Comparison of ENCODE assay signal across 8 cellular contexts in the genomic region with DNA sequence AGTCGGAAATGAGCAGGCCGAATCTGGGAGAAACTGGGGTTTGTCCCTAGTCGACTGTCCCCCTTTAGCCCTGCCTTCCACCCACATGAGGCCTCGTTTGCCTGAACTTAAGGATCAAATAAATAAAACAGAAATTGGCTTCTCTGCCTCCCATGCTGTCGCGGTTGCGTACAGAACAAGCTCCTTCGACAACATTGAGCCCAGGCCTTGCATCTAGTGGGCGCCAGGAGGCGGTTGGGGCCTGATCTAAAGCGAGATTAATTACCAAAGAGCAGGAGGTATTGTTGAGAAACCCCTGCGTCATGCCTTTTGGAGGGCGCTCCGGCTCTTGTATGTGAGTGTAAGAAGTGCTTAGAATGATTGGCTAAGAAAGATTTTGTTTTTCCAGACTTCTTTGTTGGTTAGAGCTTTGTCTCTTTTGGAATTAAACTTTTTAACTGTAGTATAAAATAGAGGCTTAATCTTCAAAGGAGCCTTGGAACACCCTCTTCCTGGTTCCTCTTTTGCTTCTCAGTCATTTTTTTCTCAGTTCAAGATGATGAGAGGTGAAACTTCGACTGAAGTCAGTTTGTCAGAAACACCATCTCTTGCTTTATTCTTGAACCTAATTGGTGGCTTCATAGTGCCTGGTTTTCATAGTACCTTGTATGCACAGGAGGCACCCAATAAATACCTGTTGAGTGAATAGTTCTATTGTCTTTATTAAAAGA. TPM values are rescaled to one million over a fixed set of nuclear protein-coding genes. Genes with fewer than 3 reads are reported as not detected.
A peak's percentile ranks its signal among the peaks of the same experiment; 100 is the strongest.
DNase-seq lines count a peak whose midpoint lies in the region; ATAC-seq, FAIRE-seq and TF ChIP-seq lines count a peak whose summit lies in the region.

No MANE protein-coding gene starts in this region.

- no peak for FAIRE-seq in frontal cortex (lab: Jason Lieb, UNC)

- peak; percentile 58 for ATAC-seq in GM21717 (IDR thresholded peaks at IDR 0.05; ENCODE audit: unreplicated experiment)

- peaks cover 29% of the 10 kb centered on the region for H3K36me3 ChIP-seq in neutrophil

- H3K27ac ChIP-seq in neutrophil, result peak overlapping the region; percentile 95
- peak overlapping the region; percentile 89 for H3K27ac ChIP-seq in substantia nigra (ENCODE audit: low read depth, low read length, poor library complexity, severe bottlenecking)

- no peaks in the 10 kb centered on the region for H3K9me3 ChIP-seq in neutrophil

- peaks cover 4% of the 10 kb centered on the region for H3K27me3 ChIP-seq in neutrophil

- peaks cover 22 to 25% of the 10 kb centered on the region in 2 experiments for H3K4me1 ChIP-seq in neutrophil (ENCODE audit: control insufficient read depth in 1 of 2, insufficient read depth in 1 of 2, low read depth in 1 of 2, low read length in 1 of 2)

- no peak for TF ChIP-seq CTCF in neutrophil (IDR thresholded peaks at IDR 0.05)

- DNase-seq in DMS79 treated with DMSO at 0.1 percent for 48 hours (lab: John Stamatoyannopoulos, UW) (peak; percentile 12), SIG-M5 (lab: John Stamatoyannopoulos, UW) (peak; percentile 79), frontal cortex (ENCODE audit: low spot score in 2 of 2) (peak; percentile 52 to 64), substantia nigra (lab: John Stamatoyannopoulos, UW) (peak in 36 of 49 donors; percentile 6 to 66 (median 37))
- peak; percentile 73 for DNase-seq in Jurkat, Clone E6-1 (ENCODE audit: low read depth, low spot score)
- peak; percentile 56 for DNase-seq in activated gamma-delta T cell treated with anti-CD3 and anti-CD28 coated beads, Interleukin-2, amount 50 U/mL, for 16 hours (ENCODE audit: low read depth)

- H3K4me3 ChIP-seq in Jurkat, Clone E6-1 (ENCODE audit: low read length), result peak overlapping the region; percentile 95
- H3K4me3 ChIP-seq in neutrophil (ENCODE audit: low read depth in 1 of 2, low read length in 1 of 2), result peak overlapping the region; percentile 87 to 91

RNA-seq across cellular contexts. Expression of gene ATP6V0E1, which starts 0.8 kb away (rescaled TPM):
- polyA plus RNA-seq in Jurkat, Clone E6-1 (2012; ENCODE audit: insufficient read depth, insufficient read length), result 160 TPM
- total RNA-seq in frontal cortex, result 35.1 TPM

RNA-seq across cellular contexts. Expression of gene RPL26L1, which starts 25.2 kb away (rescaled TPM):
- 161 TPM for polyA plus RNA-seq in Jurkat, Clone E6-1 (2012; ENCODE audit: insufficient read depth, insufficient read length)
- 33.8 TPM for total RNA-seq in frontal cortex

Comparison
In these comparisons a context has a peak if more than half of its experiments do, and no peak if none do; other contexts are left out.
1. Peak in every context shown above with its lines: DNase-seq, ATAC-seq, H3K4me3 ChIP-seq and H3K27ac ChIP-seq.
2. DNase-seq: peak in every context shown above with its lines; median percentile 79 in SIG-M5; 73 in Jurkat, Clone E6-1; 58 in frontal cortex; 56 in activated gamma-delta T cell treated with anti-CD3 and anti-CD28 coated beads, Interleukin-2, amount 50 U/mL, for 16 hours; 37 in substantia nigra; 12 in DMS79 treated with DMSO at 0.1 percent for 48 hours.